Comparison of ENCODE assay signal across 18 cellular contexts in the genomic region with DNA sequence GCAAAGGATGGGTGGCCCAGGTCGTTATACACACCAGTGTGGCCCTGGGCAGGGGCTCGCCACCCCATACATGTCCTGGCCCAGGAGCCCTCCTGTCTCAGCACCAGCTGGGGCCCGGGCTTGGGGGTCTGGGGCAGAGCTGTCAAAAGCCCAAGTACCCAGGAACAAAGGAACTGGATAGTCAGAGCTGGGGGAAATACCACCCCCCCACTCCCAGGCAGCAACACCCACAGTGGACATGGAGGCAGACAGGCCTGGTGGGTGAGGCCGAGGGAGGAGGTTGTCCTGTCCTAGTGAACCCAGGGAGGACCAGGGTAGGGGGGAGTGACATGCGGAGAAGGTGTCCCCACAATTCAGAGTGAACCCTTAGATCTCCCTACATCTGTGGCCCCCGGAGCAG.
DNase-seq lines count a peak whose midpoint lies in the region; ATAC-seq and TF ChIP-seq lines count a peak whose summit lies in the region.
"Had no signal": no experiment of that assay in that cellular context is flagged by ENCODE, and none has a peak within 500 bp of the region (broad histone marks: within the 10 kb centered on the region; RNA-seq: fewer than 3 reads in every experiment).

No MANE protein-coding gene starts in this region.

- peaks cover 46% of the 10 kb centered on the region for H3K27me3 Mint-ChIP-seq in H9 (ENCODE audit: low read depth)
- peaks cover 0 to 5% (median 0%) of the 10 kb centered on the region in 5 donors for H3K27me3 Mint-ChIP-seq in naive thymus-derived CD4-positive, alpha-beta T cell
- H3K27me3 Mint-ChIP-seq: CD4-positive, CD25-positive, alpha-beta regulatory T cell had no signal

- H3K18ac ChIP-seq in H9 (ENCODE audit: insufficient read length, low read depth, low read length): peak overlapping the region; percentile 50
- no peak overlapping the region for H3K18ac ChIP-seq in mesenchymal stem cell (ENCODE audit: low read depth in 1 of 2, low read length in 2 of 2)

- no peak overlapping the region for H4K8ac ChIP-seq in H9 (replicated peaks; ENCODE audit: insufficient read length, low read depth, low read length)
- no peak overlapping the region for H4K8ac ChIP-seq in mesenchymal stem cell (ENCODE audit: low read length)

- H2BK15ac ChIP-seq in H9 (ENCODE audit: low read depth, low read length) (no peak overlapping the region), mesenchymal stem cell (ENCODE audit: low read depth, poor library complexity, severe bottlenecking) (no peak overlapping the region)

- CTCF ChIA-PET in naive thymus-derived CD4-positive, alpha-beta T cell (lab: Charles Lee): no interaction called here

- no peak overlapping the region for H3K4me3 ChIP-seq in NT2/D1 (ENCODE audit: insufficient read length, low read depth)
- no peak overlapping the region for H3K4me3 ChIP-seq in mesenchymal stem cell (ENCODE audit: insufficient read depth in 1 of 2, low read depth in 1 of 2, low read length in 2 of 2)
- H3K4me3 ChIP-seq in osteoblast (ENCODE audit: insufficient read depth, low read length): no peak overlapping the region
- H3K4me3 ChIP-seq in naive thymus-derived CD4-positive, alpha-beta T cell (ENCODE audit: low read length): no peak overlapping the region

- H4K20me1 ChIP-seq in H9 (ENCODE audit: control insufficient read depth, insufficient read depth, insufficient read length) (no peaks in the 10 kb centered on the region), osteoblast (ENCODE audit: insufficient read depth, low read length) (no peaks in the 10 kb centered on the region)

- peaks cover 0 to 6% (median 5%) of the 10 kb centered on the region in 3 experiments; a peak in 3 of 7 replicates for H3K36me3 Mint-ChIP-seq in H9 (ENCODE audit: insufficient read depth in 1 of 3, low read depth in 3 of 3)
- H3K36me3 Mint-ChIP-seq in naive thymus-derived CD4-positive, alpha-beta T cell: no peaks in the 10 kb centered on the region
- H3K36me3 Mint-ChIP-seq: CD4-positive, CD25-positive, alpha-beta regulatory T cell; CD8-positive, alpha-beta T cell had no signal

- ATAC-seq in naive thymus-derived CD4-positive, alpha-beta T cell: no peak
- ATAC-seq: CD8-positive, alpha-beta T cell; HCT116 had no signal

- H3K56ac ChIP-seq in H9 (ENCODE audit: insufficient read length, low read depth, low read length): no peak overlapping the region

- H2AK5ac ChIP-seq in H9 (ENCODE audit: insufficient read length, low read length): no peak overlapping the region
- H2AK5ac ChIP-seq in mesenchymal stem cell (ENCODE audit: low read length, severe bottlenecking): no peak overlapping the region

- peaks cover 4% of the 10 kb centered on the region; the same call in 1 of the 2 replicates for H3K27me3 ChIP-seq in H9 (ENCODE audit: insufficient read depth, low read length)
- peaks cover 63% of the 10 kb centered on the region for H3K27me3 ChIP-seq in NT2/D1 (ENCODE audit: insufficient read depth, insufficient read length)
- H3K27me3 ChIP-seq in mesenchymal stem cell (ENCODE audit: control insufficient read depth in 1 of 2, insufficient read depth in 1 of 2, low read length in 2 of 2): peaks cover 0 to 16% of the 10 kb centered on the region in 2 experiments
- H3K27me3 ChIP-seq in osteoblast (ENCODE audit: insufficient read depth, low read length): no peaks in the 10 kb centered on the region
- no peaks in the 10 kb centered on the region for H3K27me3 ChIP-seq in naive thymus-derived CD4-positive, alpha-beta T cell (ENCODE audit: control insufficient read depth in 2 of 2, insufficient read depth in 2 of 2, low read length in 2 of 2)

- H3K23ac ChIP-seq in H9 (ENCODE audit: insufficient read length, low read depth, low read length): no peak overlapping the region
- H3K23ac ChIP-seq in mesenchymal stem cell (ENCODE audit: low read length in 2 of 2): no peak overlapping the region

- no peaks in the 10 kb centered on the region for H3K23me2 ChIP-seq in H9 (ENCODE audit: insufficient read length, low read depth, low read length, poor library complexity, severe bottlenecking)

- H3K4ac ChIP-seq in H9 (ENCODE audit: low read depth, low read length) (no peak overlapping the region), mesenchymal stem cell (ENCODE audit: low read depth in 1 of 2, low read length in 2 of 2) (no peak overlapping the region)

- H3T11ph ChIP-seq in H9 (ENCODE audit: low read length): no peak overlapping the region

- H3K4me2 ChIP-seq in H9 (ENCODE audit: insufficient read depth, insufficient read length, low read length) (no peak overlapping the region), mesenchymal stem cell (ENCODE audit: low read length, poor library complexity, severe bottlenecking) (no peak overlapping the region), osteoblast (ENCODE audit: insufficient read depth, low read length) (no peak overlapping the region)

- intact Hi-C loops in naive thymus-derived CD4-positive, alpha-beta T cell (cut with micrococcal nuclease): no loop called here

- no peak overlapping the region for H4K5ac ChIP-seq in H9 (ENCODE audit: insufficient read length, low read depth, low read length)

- H3K9ac ChIP-seq in H9 (ENCODE audit: extremely low read depth, insufficient read length, low read length) (no peak overlapping the region), NT2/D1 (ENCODE audit: insufficient read length, low read depth) (peak overlapping the region; percentile 43), mesenchymal stem cell (ENCODE audit: low read length) (no peak overlapping the region)

- TF ChIP-seq CTCF in H9 (conservative IDR thresholded peaks at IDR 0.05) (no peak), osteoblast (IDR thresholded peaks at IDR 0.05; ENCODE audit: extremely low read depth, low read depth, low read length) (no peak)

- no peak for DNase-seq in H9
- no peak for DNase-seq in NT2/D1 (ENCODE audit: low read depth, low spot score)
- DNase-seq in mesenchymal stem cell: no peak
- DNase-seq in osteoblast (ENCODE audit: insufficient read length, low spot score, missing footprints): peak; percentile 63
- DNase-seq in HCEC 1CT: no peak
- no peak for DNase-seq in NCI-H345 treated with DMSO at 0.1 percent for 48 hours (lab: John Stamatoyannopoulos, UW; ENCODE audit: unreplicated experiment)
- no peak for DNase-seq in naive thymus-derived CD4-positive, alpha-beta T cell
- DNase-seq in activated gamma-delta T cell (lab: John Stamatoyannopoulos, UW): no peak
- DNase-seq: Caco-2; CD4-positive, CD25-positive, alpha-beta regulatory T cell; CD8-positive, alpha-beta T cell; DMS153; DMS79; EL; GDM1; GOT3 had no signal

- H3K14ac ChIP-seq in H9 (ENCODE audit: insufficient read depth, low read length) (no peak overlapping the region), mesenchymal stem cell (ENCODE audit: low read length in 2 of 2) (no peak overlapping the region)

- no peak overlapping the region for H2BK120ac ChIP-seq in H9 (ENCODE audit: low read depth, low read length, poor library complexity, severe bottlenecking)
- no peak overlapping the region for H2BK120ac ChIP-seq in mesenchymal stem cell (ENCODE audit: low read depth, low read length)

- H3K36me3 ChIP-seq in NT2/D1 (ENCODE audit: insufficient read depth, insufficient read length, low read length) (no peaks in the 10 kb centered on the region), mesenchymal stem cell (ENCODE audit: control insufficient read depth in 1 of 2, insufficient read depth in 2 of 2, low read depth in 1 of 2, low read length in 2 of 2) (no peaks in the 10 kb centered on the region), osteoblast (ENCODE audit: insufficient read depth, low read length) (no peaks in the 10 kb centered on the region)
- H3K36me3 ChIP-seq in naive thymus-derived CD4-positive, alpha-beta T cell (ENCODE audit: control insufficient read depth in 2 of 3, insufficient read depth in 3 of 3, low read length in 3 of 3): no peaks in the 10 kb centered on the region

- H2BK5ac ChIP-seq in H9 (ENCODE audit: insufficient read length, low read length) (no peak overlapping the region), mesenchymal stem cell (ENCODE audit: low read depth, low read length, poor library complexity, severe bottlenecking) (no peak overlapping the region)

- peaks cover 6% of the 10 kb centered on the region in 2 experiments for H3K9me3 Mint-ChIP-seq in H9
- peaks cover 0 to 9% (median 0%) of the 10 kb centered on the region in 11 donors for H3K9me3 Mint-ChIP-seq in naive thymus-derived CD4-positive, alpha-beta T cell
- H3K9me3 Mint-ChIP-seq: CD8-positive, alpha-beta T cell had no signal

- H3K4me1 ChIP-seq in H9 (ENCODE audit: insufficient read depth, low read length): no peaks in the 10 kb centered on the region
- peaks cover 17% of the 10 kb centered on the region for H3K4me1 ChIP-seq in NT2/D1 (ENCODE audit: insufficient read depth, insufficient read length)
- no peaks in the 10 kb centered on the region for H3K4me1 ChIP-seq in mesenchymal stem cell (ENCODE audit: control insufficient read depth, insufficient read depth, low read depth, low read length)
- no peaks in the 10 kb centered on the region for H3K4me1 ChIP-seq in osteoblast (ENCODE audit: insufficient read depth, low read length)
- no peaks in the 10 kb centered on the region for H3K4me1 ChIP-seq in naive thymus-derived CD4-positive, alpha-beta T cell (ENCODE audit: control insufficient read depth in 2 of 2, insufficient read depth in 2 of 2, low read length in 2 of 2)
- H3K4me1 ChIP-seq: Caco-2 had no signal

- POLR2A ChIA-PET in naive thymus-derived CD4-positive, alpha-beta T cell (lab: Charles Lee): no interaction called here

- no peak overlapping the region for H2BK20ac ChIP-seq in H9 (ENCODE audit: low read depth, low read length, poor library complexity, severe bottlenecking)

- no CpG with 5 or more reads among the region's 6 CpGs for WGBS in H9 (ENCODE audit: extremely low coverage, insufficient read length, low lambda C conversion rate)
- WGBS in mesenchymal stem cell: 84% methylated on average over 3 of the region's 6 CpGs

- H2AFZ ChIP-seq in H9 (ENCODE audit: low read length): no peak overlapping the region
- H2AFZ ChIP-seq in mesenchymal stem cell (ENCODE audit: low read depth, low read length): no peak overlapping the region
- no peak overlapping the region for H2AFZ ChIP-seq in osteoblast (ENCODE audit: low read length)

- H3K9me3 ChIP-seq in H9 (ENCODE audit: control insufficient read depth, low read depth, low read length) (no peaks in the 10 kb centered on the region), NT2/D1 (ENCODE audit: insufficient read depth, low read length) (peaks cover 10% of the 10 kb centered on the region; the same call in 1 of the 2 replicates), mesenchymal stem cell (ENCODE audit: control insufficient read depth, low read length) (no peaks in the 10 kb centered on the region), osteoblast (ENCODE audit: low read depth, low read length) (no peaks in the 10 kb centered on the region)
- no peaks in the 10 kb centered on the region for H3K9me3 ChIP-seq in naive thymus-derived CD4-positive, alpha-beta T cell (ENCODE audit: control insufficient read depth in 2 of 3, low read length in 3 of 3)
- H3K9me3 ChIP-seq: Caco-2 had no signal

- H2BK12ac ChIP-seq in H9 (ENCODE audit: insufficient read length, low read depth, low read length) (no peak overlapping the region), mesenchymal stem cell (ENCODE audit: low read length in 2 of 2) (no peak overlapping the region)

- H4K91ac ChIP-seq in H9 (ENCODE audit: insufficient read length, low read depth, low read length): no peak overlapping the region
- H4K91ac ChIP-seq in mesenchymal stem cell (ENCODE audit: low read length): peak overlapping the region; percentile 68

- no peak overlapping the region for H3K4me3 Mint-ChIP-seq in H9
- H3K4me3 Mint-ChIP-seq in naive thymus-derived CD4-positive, alpha-beta T cell: no peak overlapping the region
- H3K4me3 Mint-ChIP-seq: CD4-positive, CD25-positive, alpha-beta regulatory T cell; CD8-positive, alpha-beta T cell had no signal

- peaks cover 0 to 3% of the 10 kb centered on the region in 2 experiments; a peak in 2 of 4 replicates for H3K4me1 Mint-ChIP-seq in H9
- no peaks in the 10 kb centered on the region for H3K4me1 Mint-ChIP-seq in naive thymus-derived CD4-positive, alpha-beta T cell
- H3K4me1 Mint-ChIP-seq: CD4-positive, CD25-positive, alpha-beta regulatory T cell had no signal

- no peak overlapping the region for H3K27ac Mint-ChIP-seq in H9
- H3K27ac Mint-ChIP-seq in naive thymus-derived CD4-positive, alpha-beta T cell: no peak overlapping the region
- H3K27ac Mint-ChIP-seq: CD8-positive, alpha-beta T cell had no signal

- H3K79me1 ChIP-seq in H9 (ENCODE audit: insufficient read depth, low read depth, low read length, poor library complexity, severe bottlenecking): no peaks in the 10 kb centered on the region
- H3K79me1 ChIP-seq in mesenchymal stem cell (replicated peaks; ENCODE audit: low read length, poor library complexity, severe bottlenecking): no peaks in the 10 kb centered on the region

- H3K27ac ChIP-seq in H9 (ENCODE audit: insufficient read length, low read depth, low read length): no peak overlapping the region
- no peak overlapping the region for H3K27ac ChIP-seq in mesenchymal stem cell (ENCODE audit: low read length, poor library complexity, severe bottlenecking)
- no peak overlapping the region for H3K27ac ChIP-seq in osteoblast (ENCODE audit: low read depth, low read length)
- no peak overlapping the region for H3K27ac ChIP-seq in naive thymus-derived CD4-positive, alpha-beta T cell (ENCODE audit: low read depth, low read length)
- H3K27ac ChIP-seq: C4-2B had no signal

- H3K79me2 ChIP-seq in H9 (ENCODE audit: insufficient read depth, low read length) (no peaks in the 10 kb centered on the region), osteoblast (ENCODE audit: insufficient read depth, low read length) (no peaks in the 10 kb centered on the region)
